ENCODE assay signal across 1 cellular context in genomic region chr12:10771132-10771733, GRCh38.
TF ChIP-seq lines count a peak whose summit lies in the region.

No MANE protein-coding gene starts in this region.

TF ChIP-seq in endothelial cell of umbilical vein, 7 proteins besides CTCF, POLR2A, EP300 and RAD21:
- TF ChIP-seq MAX (IDR thresholded peaks at IDR 0.05; ENCODE audit: insufficient read depth, insufficient read length) = no peak
- no peak for TF ChIP-seq GATA2 (IDR thresholded peaks at IDR 0.05; ENCODE audit: insufficient read depth, insufficient read length, low read depth, low read length)
- TF ChIP-seq FOS (IDR thresholded peaks at IDR 0.05; ENCODE audit: borderline replicate concordance, insufficient read depth, low read length) = no peak
- no peak for TF ChIP-seq MYC (IDR thresholded peaks at IDR 0.05; ENCODE audit: low read depth, low read length)
- no peak for TF ChIP-seq EZH2 (IDR thresholded peaks at IDR 0.05; ENCODE audit: borderline replicate concordance, low read depth, low read length, severe bottlenecking)
- no peak for TF ChIP-seq JUN (IDR thresholded peaks at IDR 0.05; ENCODE audit: borderline replicate concordance, insufficient read depth, insufficient read length, low read depth)
- TF ChIP-seq POLR2AphosphoS5 (IDR thresholded peaks at IDR 0.05; ENCODE audit: insufficient read depth, low read depth, low read length) = no peak
